Comparison of ENCODE assay signal across 10 cellular contexts in the genomic region with DNA sequence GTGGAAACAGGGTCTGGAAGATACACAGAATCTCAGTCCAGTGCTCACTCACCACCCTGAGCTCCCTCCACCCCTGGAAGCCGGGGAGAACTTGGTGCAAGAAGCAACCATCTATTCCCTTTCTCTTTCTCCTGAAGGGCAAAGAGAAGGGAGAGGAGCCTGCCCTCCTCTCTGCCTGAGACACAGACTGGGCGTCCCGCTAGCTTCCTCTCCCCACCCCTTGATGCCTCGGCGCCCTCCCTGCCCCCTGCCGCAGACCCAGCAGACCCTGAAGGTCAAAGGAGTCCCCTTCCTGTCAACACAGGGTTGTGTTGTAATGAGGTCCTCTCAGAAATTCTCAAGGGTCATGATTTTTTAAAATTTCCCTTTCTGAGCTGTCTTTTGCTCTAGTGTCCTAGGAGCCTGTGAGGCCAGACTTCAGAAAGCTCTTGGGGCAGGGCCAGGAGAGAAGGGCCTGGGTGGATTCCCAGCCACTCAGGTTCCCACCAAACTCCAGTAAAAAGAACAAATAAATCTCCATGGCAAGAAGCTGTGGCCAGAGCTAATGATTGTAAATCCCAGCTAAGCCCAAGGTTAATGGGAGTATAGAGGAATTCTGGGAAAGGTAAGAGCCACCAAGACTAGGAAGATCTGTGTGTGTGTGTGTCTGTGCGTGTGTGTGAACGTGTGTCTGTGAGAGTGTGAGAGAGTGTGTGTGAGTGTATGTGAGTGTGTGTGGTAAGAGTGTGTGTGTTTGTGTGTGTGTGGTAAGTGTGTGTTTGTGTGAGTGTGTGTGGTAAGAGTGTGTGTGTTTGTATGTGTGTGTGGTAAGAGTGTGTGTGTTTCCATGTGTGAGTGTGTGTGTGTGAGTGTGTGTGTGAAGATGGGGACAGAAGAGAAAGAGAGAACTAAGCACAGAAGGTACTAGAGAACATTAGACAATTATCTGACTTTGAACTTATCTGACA. TPM values are rescaled to one million over a fixed set of nuclear protein-coding genes. Genes with fewer than 3 reads are reported as not detected.
A peak's percentile ranks its signal among the peaks of the same experiment; 100 is the strongest.
DNase-seq lines count a peak whose midpoint lies in the region; ATAC-seq and TF ChIP-seq lines count a peak whose summit lies in the region.
"Had no signal": no experiment of that assay in that cellular context is flagged by ENCODE, and none has a peak within 500 bp of the region (broad histone marks: within the 10 kb centered on the region; RNA-seq: fewer than 3 reads in every experiment).

No MANE protein-coding gene starts in this region.

- peak overlapping the region; percentile 45 for H3K18ac ChIP-seq in H9 (ENCODE audit: insufficient read length, low read depth, low read length)

- peaks cover 8% of the 10 kb centered on the region for H3K23me2 ChIP-seq in H9 (ENCODE audit: insufficient read length, low read depth, low read length, poor library complexity, severe bottlenecking)

- H3K27me3 Mint-ChIP-seq in H9 (ENCODE audit: low read depth): peaks cover 16% of the 10 kb centered on the region
- H3K27me3 Mint-ChIP-seq in activated CD8-positive, alpha-beta T cell treated with anti-CD3 and anti-CD28 coated beads, Interleukin-2, amount 10 ng/mL, durations not matched to agents 7 days and 5 days (ENCODE audit: low read depth): peaks cover 46% of the 10 kb centered on the region
- peaks cover 56% of the 10 kb centered on the region for H3K27me3 Mint-ChIP-seq in activated CD4-positive, alpha-beta memory T cell treated with anti-CD3 and anti-CD28 coated beads, Interleukin-2, amount 10 ng/mL, durations not matched to agents 7 days and 5 days

- POLR2A ChIA-PET in activated CD8-positive, alpha-beta T cell treated with anti-CD3 and anti-CD28 coated beads, Interleukin-2, amount 10 ng/mL, durations not matched to agents 7 days and 5 days (lab: Charles Lee): interaction anchor here (0.9 to 1.5 kb wide), 2 partner anchors 67 to 72 kb away, joined by 3 read pairs; no protein-coding TSS in a partner anchor
- POLR2A ChIA-PET in activated CD4-positive, alpha-beta memory T cell treated with anti-CD3 and anti-CD28 coated beads, Interleukin-2, amount 10 ng/mL, durations not matched to agents 7 days and 5 days (lab: Charles Lee): interaction anchor here (1.1 to 1.3 kb wide), 3 partner anchors 10 to 437 kb away, joined by 3 read pairs; no protein-coding TSS in a partner anchor

- H3K79me1 ChIP-seq in H9 (ENCODE audit: insufficient read depth, low read depth, low read length, poor library complexity, severe bottlenecking): no peaks in the 10 kb centered on the region

- H3K27me3 ChIP-seq in H9 (ENCODE audit: insufficient read depth, low read length): no peaks in the 10 kb centered on the region
- no peaks in the 10 kb centered on the region for H3K27me3 ChIP-seq in hepatocyte
- H3K27me3 ChIP-seq in skeletal muscle tissue (ENCODE audit: control insufficient read depth in 3 of 3, insufficient read depth in 3 of 3, low read length in 3 of 3): no peaks in the 10 kb centered on the region

- no CpG with 5 or more reads among the region's 8 CpGs for WGBS in H9 (ENCODE audit: extremely low coverage, insufficient read length, low lambda C conversion rate)
- 43% methylated on average over 7 of the region's 8 CpGs for WGBS in hepatocyte (ENCODE audit: low lambda C conversion rate, missing lambda C conversion rate)

- peak overlapping the region; percentile 35 for H3K4me2 ChIP-seq in H9 (ENCODE audit: insufficient read depth, insufficient read length, low read length)
- peak overlapping the region; percentile 93 for H3K4me2 ChIP-seq in hepatocyte

- H3K36me3 Mint-ChIP-seq in H9 (ENCODE audit: insufficient read depth in 1 of 3, low read depth in 3 of 3): no peaks in the 10 kb centered on the region
- H3K36me3 Mint-ChIP-seq in activated CD8-positive, alpha-beta T cell treated with anti-CD3 and anti-CD28 coated beads, Interleukin-2, amount 10 ng/mL, durations not matched to agents 7 days and 5 days (ENCODE audit: low read depth): no peaks in the 10 kb centered on the region
- no peaks in the 10 kb centered on the region for H3K36me3 Mint-ChIP-seq in activated CD4-positive, alpha-beta memory T cell treated with anti-CD3 and anti-CD28 coated beads, Interleukin-2, amount 10 ng/mL, durations not matched to agents 7 days and 5 days (ENCODE audit: low read depth)

- peak; percentile 43 for ATAC-seq in activated CD8-positive, alpha-beta T cell treated with anti-CD3 and anti-CD28 coated beads, Interleukin-2, amount 10 ng/mL, durations not matched to agents 7 days and 5 days
- ATAC-seq in GM19467 (IDR thresholded peaks at IDR 0.05; ENCODE audit: unreplicated experiment): no peak

- H2BK5ac ChIP-seq in H9 (ENCODE audit: insufficient read length, low read length): no peak overlapping the region

- no peak overlapping the region for H2BK15ac ChIP-seq in H9 (ENCODE audit: low read depth, low read length)

- no peak overlapping the region for H3T11ph ChIP-seq in H9 (ENCODE audit: low read length)

- no peaks in the 10 kb centered on the region for H4K20me1 ChIP-seq in H9 (ENCODE audit: control insufficient read depth, insufficient read depth, insufficient read length)
- no peaks in the 10 kb centered on the region for H4K20me1 ChIP-seq in hepatocyte (ENCODE audit: insufficient read depth, poor library complexity, severe bottlenecking)

- no peak overlapping the region for H4K8ac ChIP-seq in H9 (replicated peaks; ENCODE audit: insufficient read length, low read depth, low read length)

- H4K91ac ChIP-seq in H9 (ENCODE audit: insufficient read length, low read depth, low read length): no peak overlapping the region

- H3K79me2 ChIP-seq in H9 (ENCODE audit: insufficient read depth, low read length): no peaks in the 10 kb centered on the region
- H3K79me2 ChIP-seq in hepatocyte: no peaks in the 10 kb centered on the region

- H4K5ac ChIP-seq in H9 (ENCODE audit: insufficient read length, low read depth, low read length): no peak overlapping the region

- H3K56ac ChIP-seq in H9 (ENCODE audit: insufficient read length, low read depth, low read length): no peak overlapping the region

- no peaks in the 10 kb centered on the region for H3K36me3 ChIP-seq in hepatocyte (replicated peaks; ENCODE audit: insufficient read depth, low read depth)
- H3K36me3 ChIP-seq in skeletal muscle tissue (ENCODE audit: control insufficient read depth in 3 of 3, insufficient read depth in 3 of 3, low read length in 3 of 3): peaks cover 3 to 10% (median 6%) of the 10 kb centered on the region in 3 donors

- no peak overlapping the region for H2BK12ac ChIP-seq in H9 (ENCODE audit: insufficient read length, low read depth, low read length)

- no peaks in the 10 kb centered on the region for H3K9me2 ChIP-seq in hepatocyte (replicated peaks; ENCODE audit: insufficient read depth)

- H3K4ac ChIP-seq in H9 (ENCODE audit: low read depth, low read length): no peak overlapping the region

- no peak overlapping the region; the same call in 1 of the 2 replicates for H3K14ac ChIP-seq in H9 (ENCODE audit: insufficient read depth, low read length)

- no peak overlapping the region for H3K27ac Mint-ChIP-seq in H9
- H3K27ac Mint-ChIP-seq in activated CD8-positive, alpha-beta T cell treated with anti-CD3 and anti-CD28 coated beads, Interleukin-2, amount 10 ng/mL, durations not matched to agents 7 days and 5 days: no peak overlapping the region
- no peak overlapping the region for H3K27ac Mint-ChIP-seq in activated CD4-positive, alpha-beta memory T cell treated with anti-CD3 and anti-CD28 coated beads, Interleukin-2, amount 10 ng/mL, durations not matched to agents 7 days and 5 days

- peak overlapping the region; percentile 61 to 73 for H3K4me3 Mint-ChIP-seq in H9
- no peak overlapping the region for H3K4me3 Mint-ChIP-seq in activated CD8-positive, alpha-beta T cell treated with anti-CD3 and anti-CD28 coated beads, Interleukin-2, amount 10 ng/mL, durations not matched to agents 7 days and 5 days
- no peak overlapping the region for H3K4me3 Mint-ChIP-seq in activated CD4-positive, alpha-beta memory T cell treated with anti-CD3 and anti-CD28 coated beads, Interleukin-2, amount 10 ng/mL, durations not matched to agents 7 days and 5 days

- H3K4me1 Mint-ChIP-seq in H9: peaks cover 8 to 15% of the 10 kb centered on the region in 2 experiments
- H3K4me1 Mint-ChIP-seq in activated CD8-positive, alpha-beta T cell treated with anti-CD3 and anti-CD28 coated beads, Interleukin-2, amount 10 ng/mL, durations not matched to agents 7 days and 5 days (ENCODE audit: low read depth): peaks cover 17% of the 10 kb centered on the region
- peaks cover 2% of the 10 kb centered on the region for H3K4me1 Mint-ChIP-seq in activated CD4-positive, alpha-beta memory T cell treated with anti-CD3 and anti-CD28 coated beads, Interleukin-2, amount 10 ng/mL, durations not matched to agents 7 days and 5 days

- no peak overlapping the region for H2AK5ac ChIP-seq in H9 (ENCODE audit: insufficient read length, low read length)

- H2BK120ac ChIP-seq in H9 (ENCODE audit: low read depth, low read length, poor library complexity, severe bottlenecking): no peak overlapping the region

- H3K9ac ChIP-seq in H9 (ENCODE audit: extremely low read depth, insufficient read length, low read length) (peak overlapping the region; percentile 3), skeletal muscle tissue (ENCODE audit: low read depth in 1 of 3, low read length in 3 of 3) (peak overlapping the region; percentile 94 to 99 (median 96))

- CTCF ChIA-PET in activated CD8-positive, alpha-beta T cell treated with anti-CD3 and anti-CD28 coated beads, Interleukin-2, amount 10 ng/mL, durations not matched to agents 7 days and 5 days (lab: Charles Lee): interaction anchor here (0.9 to 6.9 kb wide), 4 partner anchors 17 to 122 kb away, joined by 3 to 157 read pairs (median 7); no protein-coding TSS in a partner anchor
- CTCF ChIA-PET in activated CD4-positive, alpha-beta memory T cell treated with anti-CD3 and anti-CD28 coated beads, Interleukin-2, amount 10 ng/mL, durations not matched to agents 7 days and 5 days (lab: Charles Lee): interaction anchor here (0.7 to 4.7 kb wide), 6 partner anchors 9 to 74 kb away, joined by 3 to 87 read pairs (median 8); no protein-coding TSS in a partner anchor

- no peak overlapping the region for H2AFZ ChIP-seq in H9 (ENCODE audit: low read length)
- H2AFZ ChIP-seq in hepatocyte: peak overlapping the region; percentile 83

- H3K4me1 ChIP-seq in H9 (ENCODE audit: insufficient read depth, low read length) (no peaks in the 10 kb centered on the region), hepatocyte (ENCODE audit: insufficient read depth) (peaks cover 20% of the 10 kb centered on the region), skeletal muscle tissue (ENCODE audit: control insufficient read depth in 3 of 3, insufficient read depth in 3 of 3, low read length in 3 of 3) (peaks cover 33 to 43% (median 35%) of the 10 kb centered on the region in 3 donors)

- H3K23ac ChIP-seq in H9 (ENCODE audit: insufficient read length, low read depth, low read length): no peak overlapping the region

- H3K4me3 ChIP-seq in hepatocyte: no peak overlapping the region
- H3K4me3 ChIP-seq in skeletal muscle tissue (ENCODE audit: low read length in 3 of 3): peak overlapping the region; percentile 76 to 92 (median 80)

- TF ChIP-seq CTCF in H9 (conservative IDR thresholded peaks at IDR 0.05) (no peak), hepatocyte (IDR thresholded peaks at IDR 0.05; ENCODE audit: poor library complexity) (no peak)

- H3K9me3 ChIP-seq in H9 (ENCODE audit: control insufficient read depth, low read depth, low read length) (no peaks in the 10 kb centered on the region), hepatocyte (ENCODE audit: low read depth) (no peaks in the 10 kb centered on the region), skeletal muscle tissue (ENCODE audit: control insufficient read depth in 3 of 3, low read length in 3 of 3) (no peaks in the 10 kb centered on the region)

- H3K9me3 Mint-ChIP-seq in H9: no peaks in the 10 kb centered on the region
- H3K9me3 Mint-ChIP-seq in activated CD8-positive, alpha-beta T cell treated with anti-CD3 and anti-CD28 coated beads, Interleukin-2, amount 10 ng/mL, durations not matched to agents 7 days and 5 days (ENCODE audit: insufficient read depth): no peaks in the 10 kb centered on the region
- no peaks in the 10 kb centered on the region for H3K9me3 Mint-ChIP-seq in activated CD4-positive, alpha-beta memory T cell treated with anti-CD3 and anti-CD28 coated beads, Interleukin-2, amount 10 ng/mL, durations not matched to agents 7 days and 5 days

- H2BK20ac ChIP-seq in H9 (ENCODE audit: low read depth, low read length, poor library complexity, severe bottlenecking): no peak overlapping the region

- DNase-seq in H9: no peak
- no peak for DNase-seq in activated CD8-positive, alpha-beta T cell treated with anti-CD3 and anti-CD28 coated beads, Interleukin-2, amount 10 ng/mL, durations not matched to agents 7 days and 5 days
- DNase-seq in hepatocyte (ENCODE audit: low spot score): no peak
- no peak for DNase-seq in D341Med (ENCODE audit: low spot score)
- no peak for DNase-seq in DMS 273 treated with DMSO at 0.1 percent for 48 hours (lab: John Stamatoyannopoulos, UW)
- DNase-seq in activated CD4-positive, alpha-beta memory T cell treated with anti-CD3 and anti-CD28 coated beads, Interleukin-2, amount 10 ng/mL, durations not matched to agents 7 days and 5 days: no peak
- DNase-seq: cortex of kidney had no signal

- no peak overlapping the region for H3K27ac ChIP-seq in H9 (ENCODE audit: insufficient read length, low read depth, low read length)
- peak overlapping the region; percentile 88 for H3K27ac ChIP-seq in hepatocyte
- H3K27ac ChIP-seq in skeletal muscle tissue (ENCODE audit: low read depth, low read length): peak overlapping the region; percentile 98

RNA-seq across cellular contexts. Expression of a gene that starts 1.0 kb away (rescaled TPM):
- 0.31 and 0.35 TPM in 2 replicates for total RNA-seq in H9 (2021)
- total RNA-seq in activated CD8-positive, alpha-beta T cell treated with anti-CD3 and anti-CD28 coated beads, Interleukin-2, amount 10 ng/mL, durations not matched to agents 7 days and 5 days: under 1 TPM in 1 of 2 experiments, not detected in 1; 0.10 TPM
- total RNA-seq in hepatocyte: 5.7 and 6.6 TPM in 2 replicates
- 8.3 and 13.5 TPM in 2 replicates for polyA plus RNA-seq in hepatocyte
- total RNA-seq in skeletal muscle tissue: 85.1 TPM
- total RNA-seq in activated CD4-positive, alpha-beta memory T cell treated with anti-CD3 and anti-CD28 coated beads, Interleukin-2, amount 10 ng/mL, durations not matched to agents 7 days and 5 days: under 1 TPM; 0.05 to 0.10 TPM

RNA-seq across cellular contexts. Expression of a gene that starts 22.5 kb away (rescaled TPM):
- total RNA-seq in H9 (2021) (35.7 and 36.1 TPM in 2 replicates), hepatocyte (34.7 and 42.7 TPM in 2 replicates), skeletal muscle tissue (31.3 TPM)
- 10 to 100 TPM; 19.1 to 19.9 TPM for total RNA-seq in activated CD8-positive, alpha-beta T cell treated with anti-CD3 and anti-CD28 coated beads, Interleukin-2, amount 10 ng/mL, durations not matched to agents 7 days and 5 days
- 33.8 and 49.4 TPM in 2 replicates for polyA plus RNA-seq in hepatocyte
- total RNA-seq in activated CD4-positive, alpha-beta memory T cell treated with anti-CD3 and anti-CD28 coated beads, Interleukin-2, amount 10 ng/mL, durations not matched to agents 7 days and 5 days: 10 to 100 TPM; 30.8 to 31.4 TPM

RNA-seq across cellular contexts. Expression of a gene that starts 59.1 kb away (rescaled TPM):
- total RNA-seq in H9 (2021) (5.9 and 6.8 TPM in 2 replicates), hepatocyte (0.48 and 2.2 TPM in 2 replicates), skeletal muscle tissue (not detected)
- not detected for total RNA-seq in activated CD8-positive, alpha-beta T cell treated with anti-CD3 and anti-CD28 coated beads, Interleukin-2, amount 10 ng/mL, durations not matched to agents 7 days and 5 days
- 0.57 and 0.77 TPM in 2 replicates for polyA plus RNA-seq in hepatocyte
- total RNA-seq in activated CD4-positive, alpha-beta memory T cell treated with anti-CD3 and anti-CD28 coated beads, Interleukin-2, amount 10 ng/mL, durations not matched to agents 7 days and 5 days: not detected
- total RNA-seq: NCI-H460 had no signal

Comparison
In these comparisons a context has a peak if more than half of its experiments do, and no peak if none do; other contexts are left out.
1. H3K4me3 Mint-ChIP-seq: peak in H9 (2 of 2); none in activated CD8-positive, alpha-beta T cell treated with anti-CD3 and anti-CD28 coated beads, Interleukin-2, amount 10 ng/mL, durations not matched to agents 7 days and 5 days (single experiment) and activated CD4-positive, alpha-beta memory T cell treated with anti-CD3 and anti-CD28 coated beads, Interleukin-2, amount 10 ng/mL, durations not matched to agents 7 days and 5 days (single experiment).
2. RNA of a gene that starts 1.0 kb away (total RNA-seq): 85.1 TPM in skeletal muscle tissue (single experiment); 5.7 to 6.6 TPM in hepatocyte, 0.31 to 0.35 TPM in H9, 0.10 TPM in activated CD8-positive, alpha-beta T cell treated with anti-CD3 and anti-CD28 coated beads, Interleukin-2, amount 10 ng/mL, durations not matched to agents 7 days and 5 days and 0.05 to 0.10 TPM in activated CD4-positive, alpha-beta memory T cell treated with anti-CD3 and anti-CD28 coated beads, Interleukin-2, amount 10 ng/mL, durations not matched to agents 7 days and 5 days; every median in the first group is over 10 times any median in the second.